5 cellular contexts compared by ENCODE assay signal in genomic region chr9:25636026-25636425, GRCh38. TPM values are rescaled to one million over a fixed set of nuclear protein-coding genes. Genes with fewer than 3 reads are reported as not detected.
"Had no signal": no experiment of that assay in that cellular context is flagged by ENCODE, and none has a peak within 500 bp of the region (broad histone marks: within the 10 kb centered on the region; RNA-seq: fewer than 3 reads in every experiment).

No MANE protein-coding gene starts in this region.

- H3K4me3 ChIP-seq: GM23248, K562 had no signal

- ATAC-seq: K562 had no signal

- DNase-seq: GM23248, H9, HCEC 1CT, IMR-90 had no signal

- H2AFZ ChIP-seq: GM23248 had no signal

- H3K27ac ChIP-seq: GM23248 had no signal

RNA-seq across cellular contexts. Expression of gene TUSC1, which starts 42.2 kb away (rescaled TPM):
- total RNA-seq: H9, K562 had no signal
